8 cellular contexts compared by ENCODE assay signal in genomic region chr5:100900796-100901731, GRCh38. TPM values are rescaled to one million over a fixed set of nuclear protein-coding genes. Genes with fewer than 3 reads are reported as not detected.
A peak's percentile ranks its signal among the peaks of the same experiment; 100 is the strongest.
DNase-seq lines count a peak whose midpoint lies in the region; ATAC-seq, FAIRE-seq and TF ChIP-seq lines count a peak whose summit lies in the region.

No MANE protein-coding gene starts in this region.

- ATAC-seq in GM12878, result peak; percentile 50

- H2AFZ ChIP-seq in GM12878 (ENCODE audit: control insufficient read depth, low read depth, low read length), result peak overlapping the region; percentile 55

- 2% methylated on average over 46 of the region's 46 CpGs for whole genome bisulfite sequencing in GM12878 (ENCODE audit: insufficient coverage, insufficient replicate concordance, low lambda C conversion rate, missing lambda C conversion rate)

- H3K4me3 ChIP-seq in H7 (ENCODE audit: insufficient read depth, low read depth, low read length) (peak overlapping the region; percentile 65), NB4 (ENCODE audit: low read depth, low read length) (peak overlapping the region; percentile 100), GM12878 (peak overlapping the region; percentile 98)

- H3K36me3 Mint-ChIP-seq in immature natural killer cell, result peaks cover 0 to 6% (median 3%) of the 10 kb centered on the region in 3 donors

- CTCF ChIA-PET in GM12878 (lab: Yijun Ruan, JAX), result interaction anchor here (0.6 to 13.2 kb wide), 25 partner anchors 8 to 424 kb away, joined by 3 to 232 read pairs (median 6); no protein-coding TSS in a partner anchor

- H3K4me2 ChIP-seq in GM12878 (ENCODE audit: control insufficient read depth, insufficient read depth), result peak overlapping the region; percentile 75

- no peak for TF ChIP-seq CTCF in NB4 (IDR thresholded peaks at IDR 0.05; ENCODE audit: low read depth, low read length)
- TF ChIP-seq CTCF in GM12878 (IDR thresholded peaks at IDR 0.05 in 2 of 3, conservative IDR thresholded peaks at IDR 0.05 in 1 of 3; ENCODE audit: control insufficient read depth in 2 of 3, extremely low read depth in 1 of 3, insufficient read depth in 1 of 3, low read depth in 3 of 3, low read length in 3 of 3), result no peak

- H3K27me3 ChIP-seq in H7 (ENCODE audit: control insufficient read depth, insufficient read depth, low read length) (peaks cover 50% of the 10 kb centered on the region), GM12878 (replicated peaks in 1 of 2; ENCODE audit: control insufficient read depth in 2 of 2, insufficient read depth in 2 of 2, low read length in 1 of 2) (no peaks in the 10 kb centered on the region)

- peak; percentile 19 to 43; a peak in 2 of 4 replicates for TF ChIP-seq EP300 in GM12878 (IDR thresholded peaks at IDR 0.05; ENCODE audit: borderline replicate concordance in 1 of 2, control insufficient read depth in 1 of 2, low read depth in 2 of 2, low read length in 2 of 2)

- no peak for FAIRE-seq in GM12878 (lab: Jason Lieb, UNC)

- H3K9me3 Mint-ChIP-seq in immature natural killer cell, result no peaks in the 10 kb centered on the region

- POLR2A ChIA-PET in GM12878 (lab: Charles Lee), result interaction anchor here (0.6 to 6.1 kb wide), 22 partner anchors 8 to 489 kb away, joined by 3 to 96 read pairs (median 4); no protein-coding TSS in a partner anchor

- H3K9ac ChIP-seq in GM12878 (ENCODE audit: control insufficient read depth, insufficient read depth, low read length), result peak overlapping the region; percentile 97

- intact Hi-C loops in GM12878 (cut with micrococcal nuclease; ENCODE audit: unreplicated experiment), result loop anchor here (1.0 to 5.0 kb wide), 10 partner anchors 11 to 1974 kb away; partner anchors contain the start of genes CHD1 and FAM174A

- H3K27ac Mint-ChIP-seq in immature natural killer cell, result peak overlapping the region; percentile 93 to 99 (median 99)

- peak overlapping the region; percentile 98 for H3K27ac ChIP-seq in GM12878 (ENCODE audit: control insufficient read depth, insufficient read depth)

- RAD21 ChIA-PET in GM12878 (lab: Charles Lee; ENCODE audit: unreplicated experiment), result interaction anchor here (0.7 to 14.2 kb wide), 29 partner anchors 8 to 490 kb away, joined by 3 to 345 read pairs (median 8); no protein-coding TSS in a partner anchor

- H3K4me3 Mint-ChIP-seq in immature natural killer cell, result peak overlapping the region; percentile 91 to 97 (median 93)

- peaks cover 89% of the 10 kb centered on the region for H3K79me2 ChIP-seq in GM12878 (ENCODE audit: control insufficient read depth, insufficient read depth, low read length)

- peaks cover 72 to 74% of the 10 kb centered on the region in 2 donors for H3K4me1 Mint-ChIP-seq in immature natural killer cell

- SMC1A ChIA-PET in GM12878 (lab: Charles Lee; ENCODE audit: uncharacterized antibody, unreplicated experiment), result interaction anchor here (0.6 to 17.5 kb wide), 34 partner anchors 8 to 490 kb away, joined by 3 to 389 read pairs (median 4); partner anchors contain the start of gene FAM174A

- H3K9me3 ChIP-seq in GM12878 (replicated peaks; ENCODE audit: control insufficient read depth, insufficient read depth, low read length), result no peaks in the 10 kb centered on the region; the same call in 2 of the 3 replicates

- DNase-seq in GDM1 (lab: John Stamatoyannopoulos, UW) (peak; percentile 95), H7 (peak; percentile 62), NB4 (ENCODE audit: low read depth) (peak; percentile 98), T-helper 2 cell (peak; percentile 72 to 98 (median 89)), GM12878 (ENCODE audit: low read depth, low spot score) (peak; percentile 82), immature natural killer cell (peak; percentile 91), amniotic stem cell (lab: John Stamatoyannopoulos, UW) (no peak)
- DNase-seq in stimulated activated CD4-positive, alpha-beta T cell treated with anti-CD3 and anti-CD28 coated beads, Interleukin-12 subunit alpha, Interleukin-12 subunit beta, amount 100 ng/mL, for 4 hours, result peak; percentile 87

- no peaks in the 10 kb centered on the region for H3K4me1 ChIP-seq in GM12878 (ENCODE audit: control insufficient read depth, insufficient read depth, low read length)

- TF ChIP-seq RAD21 in GM12878 (IDR thresholded peaks at IDR 0.05; ENCODE audit: insufficient read depth, low read depth, low read length), result no peak

- TF ChIP-seq POLR2A in NB4 (IDR thresholded peaks at IDR 0.05; ENCODE audit: extremely low read depth, insufficient read length) (no peak), GM12878 (IDR thresholded peaks at IDR 0.05; ENCODE audit: low read depth, low read length) (peak; percentile 81)

- in situ Hi-C loops in GM12878 (cut with MboI), result loop anchor here (5.0 kb wide), 1 partner anchor 119 kb away; no protein-coding TSS in a partner anchor

- H3K27me3 Mint-ChIP-seq in immature natural killer cell (ENCODE audit: low read depth in 3 of 3), result peaks cover 11 to 21% (median 16%) of the 10 kb centered on the region in 3 donors

- no peaks in the 10 kb centered on the region for H4K20me1 ChIP-seq in GM12878 (ENCODE audit: control insufficient read depth, insufficient read depth)

- H3K36me3 ChIP-seq in H7 (replicated peaks; ENCODE audit: control insufficient read depth, insufficient read depth, low read length) (no peaks in the 10 kb centered on the region), GM12878 (ENCODE audit: control insufficient read depth in 2 of 2, insufficient read depth in 2 of 2, low read length in 1 of 2) (peaks cover 0 to 4% of the 10 kb centered on the region in 2 experiments; a peak in 1 of 4 replicates)

- TSS peak; percentile 58 for BruUV-seq in GM12878 (replicated peaks; lab: Mats Ljungman, UMichigan)

TF ChIP-seq in GM12878, 131 proteins besides CTCF, POLR2A, EP300 and RAD21 (continues in another document):
- TF ChIP-seq MYB (IDR thresholded peaks at IDR 0.05; ENCODE audit: borderline replicate concordance, low read depth, low read length), result no peak
- no peak for TF ChIP-seq CBX3 (IDR thresholded peaks at IDR 0.05; ENCODE audit: borderline replicate concordance, low read depth)
- TF ChIP-seq SMC3 (IDR thresholded peaks at IDR 0.05; ENCODE audit: borderline replicate concordance, low read length), result no peak; the same call in 1 of the 2 replicates
- no peak for TF ChIP-seq NFXL1 (IDR thresholded peaks at IDR 0.05; ENCODE audit: borderline replicate concordance)
- TF ChIP-seq IKZF2 (IDR thresholded peaks at IDR 0.05), result peak in 1 of 2 experiments; percentile 19; a peak in 3 of 4 replicates
- no peak for TF ChIP-seq NFYA (IDR thresholded peaks at IDR 0.05; ENCODE audit: borderline replicate concordance, low read depth, low read length)
- peak; percentile 80 for TF ChIP-seq POLR2AphosphoS2 (IDR thresholded peaks at IDR 0.05; ENCODE audit: low read depth, low read length)
- no peak; the same call in 1 of the 2 replicates for TF ChIP-seq MAX (IDR thresholded peaks at IDR 0.05; ENCODE audit: low read depth, low read length)
- TF ChIP-seq ATF3 (IDR thresholded peaks at IDR 0.05; ENCODE audit: borderline replicate concordance, extremely low read depth, low read depth, low read length), result no peak
- no peak for TF ChIP-seq ZNF384 (IDR thresholded peaks at IDR 0.05; ENCODE audit: borderline replicate concordance, low read depth, low read length)

RNA-seq across cellular contexts. Expression of gene ST8SIA4, which starts 2.0 kb away (rescaled TPM):
- 1.00 and 2.5 TPM in 2 replicates for total RNA-seq in H7 (2014; rRNA removed; shearing (Covaris generic))
- 158 and 176 TPM in 2 replicates for total RNA-seq in GM12878 (2013; cell fraction: nucleolus; rRNA removed)
- total RNA-seq in GM12878 (2014; rRNA removed) (16.0 and 20.1 TPM in 2 replicates), GM12878 (2014; rRNA removed; fragmentation: Illumina TruSeq; extraction: Trizol) (22.2 and 24.3 TPM in 2 replicates), GM12878 (2021) (29.4 and 30.3 TPM in 2 replicates)
- 6.6 TPM for polyA plus RNA-seq in GM12878 (2011; ENCODE audit: low read depth)
- polyA plus RNA-seq in GM12878 (2011; rRNA removed) (30.9 and 47.1 TPM in 2 replicates), GM12878 (2014; fragmentation: Illumina TruSeq; extraction: Trizol) (11.8 and 15.0 TPM in 2 replicates), GM12878 (2014; fragmentation: Nextera tagmentation; extraction: Ambion mirVana) (1 to 10 TPM; 4.4 to 7.3 TPM), GM12878 (2014; rRNA removed) (11.5 and 18.8 TPM in 2 replicates), GM12878 (2016; fragmentation: Nextera tagmentation; extraction: Ambion mirVana) (10 to 100 TPM; 20.3 to 23.2 TPM), immature natural killer cell (10 to 100 TPM; 15.7 to 19.9 (median 19.2) TPM)
- 11.6 and 12.3 TPM in 2 replicates for polyA plus RNA-seq in GM12878 (2011; cell fraction: cytosol; rRNA removed)
- polyA plus RNA-seq in GM12878 (2011; cell fraction: nucleus; rRNA removed), result 12.6 and 15.7 TPM in 2 replicates
- polyA plus RNA-seq in GM12878 (2012), result 11.4 and 12.2 TPM in 2 replicates
- polyA minus RNA-seq in GM12878 (2011; rRNA and poly(A)+ RNA removed), result 50.8 and 52.2 TPM in 2 replicates
- 14.7 and 18.0 TPM in 2 replicates for polyA minus RNA-seq in GM12878 (2011; cell fraction: cytosol; rRNA and poly(A)+ RNA removed)
- polyA minus RNA-seq in GM12878 (2011; cell fraction: nucleus; rRNA and poly(A)+ RNA removed), result 101 and 123 TPM in 2 replicates
